19 cellular contexts compared by ENCODE assay signal in genomic region chr12:65953621-65954020, GRCh38.
A peak's percentile ranks its signal among the peaks of the same experiment; 100 is the strongest.
DNase-seq lines count a peak whose midpoint lies in the region; ATAC-seq, FAIRE-seq and TF ChIP-seq lines count a peak whose summit lies in the region.
"Had no signal": no experiment of that assay in that cellular context is flagged by ENCODE, and none has a peak within 500 bp of the region (broad histone marks: within the 10 kb centered on the region; RNA-seq: fewer than 3 reads in every experiment).

No MANE protein-coding gene starts in this region.

- dilution Hi-C loops in keratinocyte (cut with MboI; ENCODE audit: extremely low pct_ligation_motif_present, low sequenced_read_pairs): no loop called here

- no peak overlapping the region for H3K9ac ChIP-seq in keratinocyte (ENCODE audit: control insufficient read depth, extremely low read depth, insufficient read depth, low read length)

- no peaks in the 10 kb centered on the region for H4K20me1 ChIP-seq in keratinocyte (ENCODE audit: control insufficient read depth, extremely low read depth, insufficient read depth, low read length)

- H2AFZ ChIP-seq in keratinocyte (ENCODE audit: control insufficient read depth, low read length): no peak overlapping the region

- H3K27ac Mint-ChIP-seq in HFFc6: peak overlapping the region; percentile 84
- H3K27ac Mint-ChIP-seq: CD8-positive, alpha-beta T cell had no signal

- no peaks in the 10 kb centered on the region for H3K9me1 ChIP-seq in keratinocyte (ENCODE audit: control insufficient read depth, extremely low read depth, insufficient read depth, low read length)

- no peak for ATAC-seq in GM21447 (IDR thresholded peaks at IDR 0.05; ENCODE audit: unreplicated experiment)
- ATAC-seq: CD8-positive, alpha-beta T cell; esophagus mucosa; heart right ventricle had no signal

- peaks cover 15% of the 10 kb centered on the region for H3K79me2 ChIP-seq in keratinocyte (ENCODE audit: control insufficient read depth, insufficient read depth, low read length)

- FAIRE-seq in keratinocyte (lab: Jason Lieb, UNC): no peak

- H3K9me3 Mint-ChIP-seq in HFFc6: no peaks in the 10 kb centered on the region
- H3K9me3 Mint-ChIP-seq: CD8-positive, alpha-beta T cell had no signal

- H3K4me1 ChIP-seq in keratinocyte (ENCODE audit: control insufficient read depth, extremely low read depth, insufficient read depth, low read length): peaks cover 82% of the 10 kb centered on the region

- H3K27me3 ChIP-seq in keratinocyte (ENCODE audit: control insufficient read depth, extremely low read depth, insufficient read depth, low read length): no peaks in the 10 kb centered on the region
- H3K27me3 ChIP-seq: heart right ventricle had no signal

- no peak overlapping the region for H3K4me3 ChIP-seq in choroid plexus epithelial cell (ENCODE audit: low read depth, low read length)
- H3K4me3 ChIP-seq in keratinocyte (ENCODE audit: control insufficient read depth in 2 of 3, extremely low read depth in 1 of 3, insufficient read depth in 2 of 3, low read depth in 1 of 3, low read length in 3 of 3): no peak overlapping the region
- H3K4me3 ChIP-seq: HAP-1, heart right ventricle had no signal

- TF ChIP-seq CTCF in HFFc6 (IDR thresholded peaks at IDR 0.05): no peak
- TF ChIP-seq CTCF in choroid plexus epithelial cell (conservative IDR thresholded peaks at IDR 0.05; ENCODE audit: low read depth, low read length): no peak
- TF ChIP-seq CTCF in keratinocyte (optimal IDR thresholded peaks at IDR 0.05 in 1 of 3, IDR thresholded peaks at IDR 0.05 in 1 of 3, conservative IDR thresholded peaks at IDR 0.05 in 1 of 3; ENCODE audit: extremely low read depth in 1 of 3, insufficient read depth in 2 of 3, low read length in 3 of 3): no peak

- DNase-seq in Caki2 (ENCODE audit: low read depth) (peak; percentile 73), HFFc6 (no peak), choroid plexus epithelial cell (ENCODE audit: low read depth) (peak; percentile 53), keratinocyte (ENCODE audit: low read depth, low spot score) (no peak), glomerular visceral epithelial cell (ENCODE audit: extremely low spot score) (no peak), NCI-H69 (lab: John Stamatoyannopoulos, UW) (no peak), GF-D8 (lab: John Stamatoyannopoulos, UW) (no peak)
- DNase-seq: activated effector memory CD4-positive, alpha-beta T cell treated with Interleukin-2 at 50 U/mL for 16 hours; CD8-positive, alpha-beta T cell; DMS79 treated with DMSO at 0.1 percent for 48 hours; heart right ventricle; NCI-H1436 treated with DMSO at 0.1 percent for 48 hours; NCI-H526; Right ventricle myocardium superior; stimulated activated CD4-positive, alpha-beta T cell treated with anti-CD3 and anti-CD28 coated beads, Interleukin-4, amount 100 ng/mL, for 24 hours; trophoblast cell had no signal

- H3K4me2 ChIP-seq in keratinocyte (ENCODE audit: control insufficient read depth, extremely low read depth, insufficient read depth, low read depth, low read length): no peak overlapping the region

- H3K27me3 Mint-ChIP-seq in HFFc6 (ENCODE audit: insufficient read depth): peaks cover 8% of the 10 kb centered on the region

- in situ Hi-C loops in Caki2 (cut with HindIII; ENCODE audit: low pct_unique_long_range_greater_than_20kb, low sequenced_read_pairs): no loop called here

- peak overlapping the region; percentile 61 for H3K27ac ChIP-seq in keratinocyte (ENCODE audit: control insufficient read depth, insufficient read depth, low read length)
- H3K27ac ChIP-seq: heart right ventricle had no signal

- no peaks in the 10 kb centered on the region for H3K9me3 ChIP-seq in keratinocyte (ENCODE audit: control insufficient read depth, low read depth, low read length)
- H3K9me3 ChIP-seq: HAP-1, heart right ventricle had no signal

- peaks cover 96% of the 10 kb centered on the region for H3K4me1 Mint-ChIP-seq in HFFc6 (ENCODE audit: low read depth)

- H3K4me3 Mint-ChIP-seq in HFFc6: peak overlapping the region; percentile 40; the same call in 1 of the 2 replicates
- H3K4me3 Mint-ChIP-seq: CD8-positive, alpha-beta T cell had no signal

- peaks cover 65% of the 10 kb centered on the region for H3K36me3 Mint-ChIP-seq in HFFc6 (ENCODE audit: low read depth)
- H3K36me3 Mint-ChIP-seq: CD8-positive, alpha-beta T cell had no signal

- H3K36me3 ChIP-seq in keratinocyte (ENCODE audit: control insufficient read depth in 2 of 2, extremely low read depth in 1 of 2, insufficient read depth in 2 of 2, low read length in 2 of 2): peaks cover 0 to 9% of the 10 kb centered on the region in 2 experiments
- H3K36me3 ChIP-seq: HAP-1, heart right ventricle had no signal

Comparison
In these comparisons a context has a peak if more than half of its experiments do, and no peak if none do; other contexts are left out.
1. DNase-seq: peak in Caki2 (single experiment) and choroid plexus epithelial cell (single experiment); none in HFFc6 (single experiment), keratinocyte (single experiment), glomerular visceral epithelial cell (single experiment), NCI-H69 (single experiment) and GF-D8 (single experiment).